In genomic region chr2:148817210-148817708, GRCh38 we compare ENCODE assay signal across 9 cellular contexts. TPM values are rescaled to one million over a fixed set of nuclear protein-coding genes. Genes with fewer than 3 reads are reported as not detected.
A peak's percentile ranks its signal among the peaks of the same experiment; 100 is the strongest.
DNase-seq lines count a peak whose midpoint lies in the region; ATAC-seq and TF ChIP-seq lines count a peak whose summit lies in the region.
"Had no signal": no experiment of that assay in that cellular context is flagged by ENCODE, and none has a peak within 500 bp of the region (broad histone marks: within the 10 kb centered on the region; RNA-seq: fewer than 3 reads in every experiment).

No MANE protein-coding gene starts in this region.

- H3K9ac ChIP-seq in neuronal stem cell (ENCODE audit: low read depth, low read length, poor library complexity) = no peak overlapping the region

- H4K91ac ChIP-seq in neuronal stem cell (ENCODE audit: low read depth, low read length, poor library complexity) = no peak overlapping the region

- no peak overlapping the region for H3K4ac ChIP-seq in neuronal stem cell (ENCODE audit: low read length)

- no peak overlapping the region for H3K18ac ChIP-seq in neuronal stem cell (ENCODE audit: low read length)

- H3K4me2 ChIP-seq in neuronal stem cell (ENCODE audit: insufficient read depth, low read length, poor library complexity, severe bottlenecking) = no peak overlapping the region

- peaks cover 0 to 3% of the 10 kb centered on the region in 2 donors for H3K4me1 ChIP-seq in neuronal stem cell (ENCODE audit: control insufficient read depth in 2 of 2, insufficient read depth in 1 of 2, low read depth in 1 of 2, low read length in 2 of 2)

- intact Hi-C loops in dorsolateral prefrontal cortex (cut with DNase I) = loop anchor here (5.0 to 10.0 kb wide), 3 partner anchors 108 to 185 kb away; partner anchors contain the start of gene EPC2 (in 1 of the 2)

- H2BK15ac ChIP-seq in neuronal stem cell (ENCODE audit: low read length) = no peak overlapping the region

- DNase-seq in EH (ENCODE audit: low read depth) (peak; percentile 68), NCI-H748 treated with DMSO at 0.1 percent for 48 hours (lab: John Stamatoyannopoulos, UW) (peak; percentile 44), dorsolateral prefrontal cortex (peak in 8 of 10 donors; percentile 32 to 69 (median 53)), neuronal stem cell (ENCODE audit: low spot score) (no peak), NCI-H1048 (lab: John Stamatoyannopoulos, UW) (no peak)

- peak overlapping the region in 45 of 59 donors; percentile 2 to 78 (median 53) for H3K27ac ChIP-seq in dorsolateral prefrontal cortex
- no peak overlapping the region for H3K27ac ChIP-seq in neuronal stem cell (replicated peaks; ENCODE audit: low read length)
- H3K27ac ChIP-seq: HL-60 had no signal

- H3K4me3 ChIP-seq in dorsolateral prefrontal cortex (peak overlapping the region; percentile 18 to 67 (median 50)), neuronal stem cell (ENCODE audit: low read length in 2 of 2) (peak overlapping the region in 1 of 2 donors; percentile 43)

- H2AFZ ChIP-seq in neuronal stem cell (ENCODE audit: low read length) = peak overlapping the region; percentile 83

- H3K79me1 ChIP-seq in neuronal stem cell (ENCODE audit: low read depth, low read length) = no peaks in the 10 kb centered on the region

- H2BK120ac ChIP-seq in neuronal stem cell (ENCODE audit: low read depth, low read length) = no peak overlapping the region

- no peak overlapping the region for H2AK5ac ChIP-seq in neuronal stem cell (ENCODE audit: low read depth, low read length)

- no peak overlapping the region for H2BK5ac ChIP-seq in neuronal stem cell (ENCODE audit: low read length)

- no peak overlapping the region for H2BK12ac ChIP-seq in neuronal stem cell (ENCODE audit: low read length)

- whole genome bisulfite sequencing in neuronal stem cell (ENCODE audit: extremely low coverage in 2 of 2, insufficient read length in 2 of 2, insufficient replicate concordance in 1 of 2), 2 donors = no CpG with 5 or more reads among the region's 8 CpGs

- H3K27me3 ChIP-seq in dorsolateral prefrontal cortex (no peaks in the 10 kb centered on the region), neuronal stem cell (ENCODE audit: control insufficient read depth in 3 of 3, insufficient read depth in 3 of 3, low read depth in 1 of 3, low read length in 3 of 3) (peaks cover 0 to 10% (median 0%) of the 10 kb centered on the region in 3 experiments)

- H4K8ac ChIP-seq in neuronal stem cell (ENCODE audit: low read depth, low read length) = no peak overlapping the region

- no peak overlapping the region for H3K23ac ChIP-seq in neuronal stem cell (ENCODE audit: low read depth, low read length, poor library complexity)

- no peak for ATAC-seq in HG02973 (IDR thresholded peaks at IDR 0.05; ENCODE audit: unreplicated experiment)
- ATAC-seq in HG03095 (IDR thresholded peaks at IDR 0.05; ENCODE audit: unreplicated experiment) = no peak
- ATAC-seq in HG03457 (IDR thresholded peaks at IDR 0.05; ENCODE audit: unreplicated experiment) = no peak

- no peak overlapping the region for H3K14ac ChIP-seq in neuronal stem cell (ENCODE audit: low read length)

- no peaks in the 10 kb centered on the region for H3K9me3 ChIP-seq in neuronal stem cell (replicated peaks in 1 of 2; ENCODE audit: control insufficient read depth in 2 of 2, insufficient read depth in 1 of 2, low read depth in 1 of 2, low read length in 2 of 2)

- H3K36me3 ChIP-seq in neuronal stem cell (replicated peaks in 1 of 2; ENCODE audit: control insufficient read depth in 2 of 2, insufficient read depth in 2 of 2, low read length in 2 of 2) = no peaks in the 10 kb centered on the region

- no peak for TF ChIP-seq CTCF in dorsolateral prefrontal cortex (IDR thresholded peaks at IDR 0.05 in 54 of 56, conservative IDR thresholded peaks at IDR 0.05 in 2 of 56; ENCODE audit: low read depth in 1 of 56, partially characterized antibody in 56 of 56)

RNA-seq across cellular contexts. Expression of gene KIF5C, which starts 57.8 kb away (rescaled TPM):
- 100 to 1,000 TPM; 329 to 792 (median 457) TPM for total RNA-seq in dorsolateral prefrontal cortex
- polyA plus RNA-seq in neuronal stem cell (2013, experiment 1 of 2) = 79.5 TPM
- 90.7 TPM for polyA plus RNA-seq in neuronal stem cell (2013, experiment 2 of 2)

Comparison
In these comparisons a context has a peak if more than half of its experiments do, and no peak if none do; other contexts are left out.
1. DNase-seq: peak in EH (single experiment), NCI-H748 treated with DMSO at 0.1 percent for 48 hours (single experiment) and dorsolateral prefrontal cortex (8 of 10); none in neuronal stem cell (single experiment) and NCI-H1048 (single experiment).